Comparison of ENCODE assay signal across 25 cellular contexts in genomic region chr17:5537251-5537650, GRCh38. TPM values are rescaled to one million over a fixed set of nuclear protein-coding genes. Genes with fewer than 3 reads are reported as not detected.
DNase-seq lines count a peak whose midpoint lies in the region; ATAC-seq and TF ChIP-seq lines count a peak whose summit lies in the region.
"Had no signal": no experiment of that assay in that cellular context is flagged by ENCODE, and none has a peak within 500 bp of the region (broad histone marks: within the 10 kb centered on the region; RNA-seq: fewer than 3 reads in every experiment).

No MANE protein-coding gene starts in this region.

- H3K79me1 ChIP-seq in IMR-90 (ENCODE audit: low read depth in 1 of 2, low read length in 2 of 2): no peaks in the 10 kb centered on the region

- no peak overlapping the region for H4K5ac ChIP-seq in IMR-90 (ENCODE audit: low read depth, low read length)

- no peak overlapping the region; the same call in 1 of the 2 replicates for H3K4ac ChIP-seq in IMR-90 (ENCODE audit: low read depth, low read length)

- no peak overlapping the region for H3K56ac ChIP-seq in IMR-90 (ENCODE audit: extremely low read depth, insufficient read depth, low read length)

- CTCF ChIA-PET in IMR-90 (lab: Yijun Ruan, JAX): no interaction called here

- no peak overlapping the region for H2BK20ac ChIP-seq in IMR-90 (ENCODE audit: low read depth, low read length)

- H4K91ac ChIP-seq in IMR-90 (ENCODE audit: insufficient read depth, low read depth, low read length): no peak overlapping the region

- POLR2A ChIA-PET in IMR-90 (lab: Charles Lee; ENCODE audit: unreplicated experiment): no interaction called here

- no peak overlapping the region for H3K27ac ChIP-seq in IMR-90 (ENCODE audit: insufficient read depth, low read length)
- no peak overlapping the region for H3K27ac ChIP-seq in hepatocyte
- H3K27ac ChIP-seq: ascending aorta, parathyroid adenoma, suprapubic skin, uterus had no signal

- H3K79me2 ChIP-seq in hepatocyte: no peaks in the 10 kb centered on the region
- H3K79me2 ChIP-seq: parathyroid adenoma had no signal

- no peak for TF ChIP-seq RAD21 in IMR-90 (IDR thresholded peaks at IDR 0.05; ENCODE audit: low read length)

- no peak overlapping the region for H3K4me2 ChIP-seq in IMR-90 (ENCODE audit: low read depth, low read length)
- no peak overlapping the region for H3K4me2 ChIP-seq in hepatocyte

- H3K36me3 ChIP-seq in IMR-90 (ENCODE audit: control insufficient read depth, insufficient read depth, low read length): peaks cover 28% of the 10 kb centered on the region
- no peaks in the 10 kb centered on the region for H3K36me3 ChIP-seq in hepatocyte (replicated peaks; ENCODE audit: insufficient read depth, low read depth)
- H3K36me3 ChIP-seq: uterus had no signal

- WGBS in IMR-90 (ENCODE audit: extremely low coverage in 2 of 2, insufficient read length in 1 of 2), 2 experiments: no CpG with 5 or more reads among the region's 6 CpGs
- 75% methylated on average over 6 of the region's 6 CpGs for WGBS in hepatocyte (ENCODE audit: low lambda C conversion rate, missing lambda C conversion rate)

- H2BK120ac ChIP-seq in IMR-90 (ENCODE audit: low read depth, low read length): no peak overlapping the region

- BruUV-seq in IMR-90 (replicated peaks; lab: Mats Ljungman, UMichigan): no TSS peak

- H3K23ac ChIP-seq in IMR-90 (ENCODE audit: low read depth, low read length): no peak overlapping the region

- H3K9me3 ChIP-seq in IMR-90 (ENCODE audit: control insufficient read depth, insufficient read depth, low read length) (no peaks in the 10 kb centered on the region), hepatocyte (ENCODE audit: low read depth) (no peaks in the 10 kb centered on the region)
- H3K9me3 ChIP-seq: ascending aorta, sigmoid colon, suprapubic skin, uterus had no signal

- peak overlapping the region; percentile 33 for H2AK9ac ChIP-seq in IMR-90 (replicated peaks; ENCODE audit: low read depth, low read length, poor library complexity)

- no peak overlapping the region for H2BK15ac ChIP-seq in IMR-90 (ENCODE audit: low read depth, low read length)

- intact Hi-C loops in IMR-90 (cut with micrococcal nuclease): no loop called here

- dilution Hi-C loops in IMR-90 (cut with HindIII; ENCODE audit: low sequenced_read_pairs, unreplicated experiment): no loop called here

- H2BK5ac ChIP-seq in IMR-90 (ENCODE audit: low read depth, low read length, poor library complexity, severe bottlenecking): no peak overlapping the region

- 0 out of 2 replicates have a peak, but pooled peaks cover 2% of the 10 kb centered on the region for H3K9me1 ChIP-seq in IMR-90 (ENCODE audit: insufficient read depth, low read length)

- H3K9me2 ChIP-seq in hepatocyte (replicated peaks; ENCODE audit: insufficient read depth): no peaks in the 10 kb centered on the region

- H3K4me1 ChIP-seq in IMR-90 (ENCODE audit: control insufficient read depth, insufficient read depth, low read length) (peaks cover 2% of the 10 kb centered on the region; the same call in 1 of the 2 replicates), hepatocyte (ENCODE audit: insufficient read depth) (no peaks in the 10 kb centered on the region)
- H3K4me1 ChIP-seq: ascending aorta, parathyroid adenoma, suprapubic skin, uterus had no signal

- no peak for TF ChIP-seq POLR2A in IMR-90 (IDR thresholded peaks at IDR 0.05; ENCODE audit: low read depth, low read length)

- H3K9ac ChIP-seq in IMR-90 (ENCODE audit: low read depth, low read length): no peak overlapping the region
- H3K9ac ChIP-seq: parathyroid adenoma had no signal

- no peak overlapping the region for H4K8ac ChIP-seq in IMR-90 (ENCODE audit: low read depth in 2 of 2, low read length in 2 of 2)

- no peaks in the 10 kb centered on the region for H3K27me3 ChIP-seq in IMR-90 (ENCODE audit: control insufficient read depth, insufficient read depth, low read length)
- no peaks in the 10 kb centered on the region for H3K27me3 ChIP-seq in hepatocyte
- H3K27me3 ChIP-seq: ascending aorta, sigmoid colon, suprapubic skin, uterus had no signal

- ATAC-seq in IMR-90 (ENCODE audit: low read depth) (peak; percentile 72), HG03280 (IDR thresholded peaks at IDR 0.05; ENCODE audit: unreplicated experiment) (no peak), HG03039 (IDR thresholded peaks at IDR 0.05; ENCODE audit: unreplicated experiment) (no peak)
- ATAC-seq: activated CD4-positive, CD25-positive, alpha-beta regulatory T cell treated with anti-CD3 and anti-CD28 coated beads, Interleukin-2, amount 50 U/mL, for 24 hours; naive thymus-derived CD8-positive, alpha-beta T cell had no signal

- no peak overlapping the region for H3K4me3 ChIP-seq in IMR-90 (ENCODE audit: insufficient read depth, low read depth, low read length)
- H3K4me3 ChIP-seq in astrocyte of the cerebellum (ENCODE audit: low read depth, low read length): no peak overlapping the region
- H3K4me3 ChIP-seq in hepatocyte: no peak overlapping the region
- no peak overlapping the region for H3K4me3 ChIP-seq in skeletal muscle cell (ENCODE audit: low read depth, low read length)
- H3K4me3 ChIP-seq: ascending aorta, sigmoid colon, suprapubic skin, uterus had no signal

- H2AFZ ChIP-seq in IMR-90 (replicated peaks; ENCODE audit: low read length, poor library complexity) (no peak overlapping the region), hepatocyte (no peak overlapping the region)
- H2AFZ ChIP-seq: parathyroid adenoma had no signal

- H2AK5ac ChIP-seq in IMR-90 (ENCODE audit: low read depth, low read length): no peak overlapping the region

- TF ChIP-seq CTCF in IMR-90 (conservative IDR thresholded peaks at IDR 0.05; ENCODE audit: low read depth, low read length) (no peak), astrocyte of the cerebellum (IDR thresholded peaks at IDR 0.05; ENCODE audit: low read depth, low read length, missing control alignments) (no peak), hepatocyte (IDR thresholded peaks at IDR 0.05; ENCODE audit: poor library complexity) (no peak)

- no peaks in the 10 kb centered on the region for H4K20me1 ChIP-seq in IMR-90 (ENCODE audit: insufficient read depth, low read length)
- no peaks in the 10 kb centered on the region for H4K20me1 ChIP-seq in hepatocyte (ENCODE audit: insufficient read depth, poor library complexity, severe bottlenecking)

- no peak overlapping the region for H3K14ac ChIP-seq in IMR-90 (replicated peaks; ENCODE audit: low read depth, low read length)

- H3K18ac ChIP-seq in IMR-90 (ENCODE audit: low read depth, low read length): no peak overlapping the region

- in situ Hi-C loops in IMR-90 (cut with MboI; ENCODE audit: low sequenced_read_pairs) (no loop called here), astrocyte of the cerebellum (cut with HindIII; ENCODE audit: low sequenced_read_pairs) (no loop called here)

- peak; percentile 36 for DNase-seq in IMR-90
- peak; percentile 18 for DNase-seq in astrocyte of the cerebellum (ENCODE audit: low read depth)
- DNase-seq in hepatocyte (ENCODE audit: low spot score): peak; percentile 4
- DNase-seq in skeletal muscle cell (ENCODE audit: low read depth): peak; percentile 25
- DNase-seq in NCI-H187 treated with DMSO at 0.1 percent for 48 hours (lab: John Stamatoyannopoulos, UW): no peak
- DNase-seq: activated naive CD4-positive, alpha-beta T cell; activated T-cell treated with anti-CD3 and anti-CD28 coated beads, Interleukin-2, amount 50 U/mL, for 1 hour; effector CD8-positive, alpha-beta T cell; erythroblast; glutamatergic neuron; left cardiac atrium; mesenchymal stem cell; naive thymus-derived CD8-positive, alpha-beta T cell; NCI-H187; NCI-H226; SHP77 treated with DMSO at 0.1 percent for 48 hours; sigmoid colon; SW 1271; uterus had no signal

TF ChIP-seq in IMR-90, 13 proteins besides CTCF, POLR2A, EP300 and RAD21:
- no peak for TF ChIP-seq MXI1 (IDR thresholded peaks at IDR 0.05; ENCODE audit: borderline replicate concordance, low read depth, low read length)

RNA-seq across cellular contexts. Expression of gene NLRP1, which starts 47.1 kb away (rescaled TPM):
- 134 and 172 TPM in 2 replicates for total RNA-seq in IMR-90 (2012; rRNA removed)
- polyA plus RNA-seq in IMR-90 (2012; rRNA removed): 340 and 376 TPM in 2 replicates
- polyA plus RNA-seq in IMR-90 (2012; cell fraction: cytosol; rRNA removed): 386 and 499 TPM in 2 replicates
- 355 and 449 TPM in 2 replicates for polyA plus RNA-seq in IMR-90 (2012; cell fraction: nucleus; rRNA removed; ENCODE audit: low replicate concordance)
- 36.7 and 42.9 TPM in 2 replicates for total RNA-seq in hepatocyte
- 54.8 and 64.8 TPM in 2 replicates for polyA plus RNA-seq in hepatocyte

RNA-seq across cellular contexts. Expression of gene MIS12, which starts 50.9 kb away (rescaled TPM):
- 11.7 and 18.1 TPM in 2 replicates for total RNA-seq in IMR-90 (2012; rRNA removed)
- polyA plus RNA-seq in IMR-90 (2012; rRNA removed): 5.7 and 7.5 TPM in 2 replicates
- 1.5 and 1.8 TPM in 2 replicates for polyA plus RNA-seq in IMR-90 (2012; cell fraction: cytosol; rRNA removed)
- 1.7 and 10.0 TPM in 2 replicates for polyA plus RNA-seq in IMR-90 (2012; cell fraction: nucleus; rRNA removed; ENCODE audit: low replicate concordance)
- 25.7 and 33.0 TPM in 2 replicates for total RNA-seq in hepatocyte
- polyA plus RNA-seq in hepatocyte: 19.6 and 20.8 TPM in 2 replicates

RNA-seq across cellular contexts. Expression of gene DERL2, which starts 51.3 kb away (rescaled TPM):
- total RNA-seq in IMR-90 (2012; rRNA removed) (27.4 and 52.8 TPM in 2 replicates), hepatocyte (54.3 TPM in 2 replicates)
- polyA plus RNA-seq in IMR-90 (2012; rRNA removed) (44.1 and 44.2 TPM in 2 replicates), hepatocyte (134 and 136 TPM in 2 replicates)
- 19.6 and 25.7 TPM in 2 replicates for polyA plus RNA-seq in IMR-90 (2012; cell fraction: cytosol; rRNA removed)
- polyA plus RNA-seq in IMR-90 (2012; cell fraction: nucleus; rRNA removed; ENCODE audit: low replicate concordance): 14.2 and 58.1 TPM in 2 replicates
